ENCODE assay signal across 1 cellular context in genomic region chr13:33285420-33286124, GRCh38.
A peak's percentile ranks its signal among the peaks of the same experiment; 100 is the strongest.
TF ChIP-seq lines count a peak whose summit lies in the region.

STARD13 (minus strand) TSS chr13:33285755; CDS start chr13:33285638, 117 bp downstream.

TF ChIP-seq in HepG2, 621 proteins besides CTCF, POLR2A, EP300 and RAD21 (continued from another document and continues in another):
- TF ChIP-seq, protein P1, sequence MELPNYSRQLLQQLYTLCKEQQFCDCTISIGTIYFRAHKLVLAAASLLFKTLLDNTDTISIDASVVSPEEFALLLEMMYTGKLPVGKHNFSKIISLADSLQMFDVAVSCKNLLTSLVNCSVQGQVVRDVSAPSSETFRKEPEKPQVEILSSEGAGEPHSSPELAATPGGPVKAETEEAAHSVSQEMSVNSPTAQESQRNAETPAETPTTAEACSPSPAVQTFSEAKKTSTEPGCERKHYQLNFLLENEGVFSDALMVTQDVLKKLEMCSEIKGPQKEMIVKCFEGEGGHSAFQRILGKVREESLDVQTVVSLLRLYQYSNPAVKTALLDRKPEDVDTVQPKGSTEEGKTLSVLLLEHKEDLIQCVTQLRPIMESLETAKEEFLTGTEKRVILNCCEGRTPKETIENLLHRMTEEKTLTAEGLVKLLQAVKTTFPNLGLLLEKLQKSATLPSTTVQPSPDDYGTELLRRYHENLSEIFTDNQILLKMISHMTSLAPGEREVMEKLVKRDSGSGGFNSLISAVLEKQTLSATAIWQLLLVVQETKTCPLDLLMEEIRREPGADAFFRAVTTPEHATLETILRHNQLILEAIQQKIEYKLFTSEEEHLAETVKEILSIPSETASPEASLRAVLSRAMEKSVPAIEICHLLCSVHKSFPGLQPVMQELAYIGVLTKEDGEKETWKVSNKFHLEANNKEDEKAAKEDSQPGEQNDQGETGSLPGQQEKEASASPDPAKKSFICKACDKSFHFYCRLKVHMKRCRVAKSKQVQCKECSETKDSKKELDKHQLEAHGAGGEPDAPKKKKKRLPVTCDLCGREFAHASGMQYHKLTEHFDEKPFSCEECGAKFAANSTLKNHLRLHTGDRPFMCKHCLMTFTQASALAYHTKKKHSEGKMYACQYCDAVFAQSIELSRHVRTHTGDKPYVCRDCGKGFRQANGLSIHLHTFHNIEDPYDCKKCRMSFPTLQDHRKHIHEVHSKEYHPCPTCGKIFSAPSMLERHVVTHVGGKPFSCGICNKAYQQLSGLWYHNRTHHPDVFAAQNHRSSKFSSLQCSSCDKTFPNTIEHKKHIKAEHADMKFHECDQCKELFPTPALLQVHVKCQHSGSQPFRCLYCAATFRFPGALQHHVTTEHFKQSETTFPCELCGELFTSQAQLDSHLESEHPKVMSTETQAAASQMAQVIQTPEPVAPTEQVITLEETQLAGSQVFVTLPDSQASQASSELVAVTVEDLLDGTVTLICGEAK (IDR thresholded peaks at IDR 0.05) = no peak
- TF ChIP-seq, protein P1 (CRISPR knock-in tag; IDR thresholded peaks at IDR 0.05) = peak; percentile 64; the same call in 1 of the 2 replicates
- TF ChIP-seq, protein P2, sequence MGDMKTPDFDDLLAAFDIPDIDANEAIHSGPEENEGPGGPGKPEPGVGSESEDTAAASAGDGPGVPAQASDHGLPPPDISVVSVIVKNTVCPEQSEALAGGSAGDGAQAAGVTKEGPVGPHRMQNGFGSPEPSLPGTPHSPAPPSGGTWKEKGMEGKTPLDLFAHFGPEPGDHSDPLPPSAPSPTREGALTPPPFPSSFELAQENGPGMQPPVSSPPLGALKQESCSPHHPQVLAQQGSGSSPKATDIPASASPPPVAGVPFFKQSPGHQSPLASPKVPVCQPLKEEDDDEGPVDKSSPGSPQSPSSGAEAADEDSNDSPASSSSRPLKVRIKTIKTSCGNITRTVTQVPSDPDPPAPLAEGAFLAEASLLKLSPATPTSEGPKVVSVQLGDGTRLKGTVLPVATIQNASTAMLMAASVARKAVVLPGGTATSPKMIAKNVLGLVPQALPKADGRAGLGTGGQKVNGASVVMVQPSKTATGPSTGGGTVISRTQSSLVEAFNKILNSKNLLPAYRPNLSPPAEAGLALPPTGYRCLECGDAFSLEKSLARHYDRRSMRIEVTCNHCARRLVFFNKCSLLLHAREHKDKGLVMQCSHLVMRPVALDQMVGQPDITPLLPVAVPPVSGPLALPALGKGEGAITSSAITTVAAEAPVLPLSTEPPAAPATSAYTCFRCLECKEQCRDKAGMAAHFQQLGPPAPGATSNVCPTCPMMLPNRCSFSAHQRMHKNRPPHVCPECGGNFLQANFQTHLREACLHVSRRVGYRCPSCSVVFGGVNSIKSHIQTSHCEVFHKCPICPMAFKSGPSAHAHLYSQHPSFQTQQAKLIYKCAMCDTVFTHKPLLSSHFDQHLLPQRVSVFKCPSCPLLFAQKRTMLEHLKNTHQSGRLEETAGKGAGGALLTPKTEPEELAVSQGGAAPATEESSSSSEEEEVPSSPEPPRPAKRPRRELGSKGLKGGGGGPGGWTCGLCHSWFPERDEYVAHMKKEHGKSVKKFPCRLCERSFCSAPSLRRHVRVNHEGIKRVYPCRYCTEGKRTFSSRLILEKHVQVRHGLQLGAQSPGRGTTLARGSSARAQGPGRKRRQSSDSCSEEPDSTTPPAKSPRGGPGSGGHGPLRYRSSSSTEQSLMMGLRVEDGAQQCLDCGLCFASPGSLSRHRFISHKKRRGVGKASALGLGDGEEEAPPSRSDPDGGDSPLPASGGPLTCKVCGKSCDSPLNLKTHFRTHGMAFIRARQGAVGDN (CRISPR knock-in tag; IDR thresholded peaks at IDR 0.05) = peak; percentile 63
- TF ChIP-seq ZKSCAN1 (IDR thresholded peaks at IDR 0.05; ENCODE audit: low read length) (no peak), IKZF5 (CRISPR knock-in tag; IDR thresholded peaks at IDR 0.05) (0 out of 2 replicates have a peak, but pooled peaks have one; percentile 32), PCBP2 (optimal IDR thresholded peaks at IDR 0.05; ENCODE audit: low read depth, low read length, poor library complexity, severe bottlenecking) (no peak), ZNF292 (CRISPR knock-in tag; IDR thresholded peaks at IDR 0.05; ENCODE audit: borderline replicate concordance, low read depth) (0 out of 2 replicates have a peak, but pooled peaks have one; percentile 57), MEF2D (CRISPR knock-in tag; IDR thresholded peaks at IDR 0.05) (no peak), BRCA1 (CRISPR knock-in tag; IDR thresholded peaks at IDR 0.05) (no peak), THYN1 (CRISPR knock-in tag; IDR thresholded peaks at IDR 0.05; ENCODE audit: borderline replicate concordance, low read depth) (no peak), POGZ (CRISPR knock-in tag; IDR thresholded peaks at IDR 0.05) (peak; percentile 91), ZNF674 (CRISPR knock-in tag; IDR thresholded peaks at IDR 0.05; ENCODE audit: low read depth) (no peak), MZF1 (CRISPR knock-in tag; IDR thresholded peaks at IDR 0.05; ENCODE audit: borderline replicate concordance) (no peak), SALL2 (CRISPR knock-in tag; IDR thresholded peaks at IDR 0.05) (no peak), ZBTB44 (CRISPR knock-in tag; IDR thresholded peaks at IDR 0.05) (no peak), ZFP1 (CRISPR knock-in tag; IDR thresholded peaks at IDR 0.05) (no peak), SP1 (IDR thresholded peaks at IDR 0.05) (no peak), SP1 (CRISPR knock-in tag; IDR thresholded peaks at IDR 0.05) (no peak), ZNF121 (CRISPR knock-in tag; IDR thresholded peaks at IDR 0.05) (peak; percentile 72), ZNF432 (CRISPR knock-in tag; IDR thresholded peaks at IDR 0.05; ENCODE audit: borderline replicate concordance) (no peak), ZNF101 (CRISPR knock-in tag; IDR thresholded peaks at IDR 0.05; ENCODE audit: borderline replicate concordance, low read depth) (no peak), ZNF232 (CRISPR knock-in tag; IDR thresholded peaks at IDR 0.05; ENCODE audit: borderline replicate concordance) (no peak), CHD2 (IDR thresholded peaks at IDR 0.05; ENCODE audit: low read depth, low read length) (no peak), ZBTB8A (CRISPR knock-in tag; IDR thresholded peaks at IDR 0.05; ENCODE audit: borderline replicate concordance, low read depth) (no peak), TRIM24 (CRISPR knock-in tag; IDR thresholded peaks at IDR 0.05) (no peak), SCMH1 (CRISPR knock-in tag; IDR thresholded peaks at IDR 0.05; ENCODE audit: borderline replicate concordance) (no peak), MYNN (CRISPR knock-in tag; IDR thresholded peaks at IDR 0.05; ENCODE audit: low read depth) (no peak), ZFYVE20 (CRISPR knock-in tag; IDR thresholded peaks at IDR 0.05; ENCODE audit: borderline replicate concordance, low read depth) (no peak), ZNF572 (CRISPR knock-in tag; IDR thresholded peaks at IDR 0.05) (no peak), KDM5A (IDR thresholded peaks at IDR 0.05; ENCODE audit: borderline replicate concordance, low read length) (0 out of 2 replicates have a peak, but pooled peaks have one; percentile 29), ZNF224 (CRISPR knock-in tag; IDR thresholded peaks at IDR 0.05) (0 out of 2 replicates have a peak, but pooled peaks have one; percentile 44), CHD4 (IDR thresholded peaks at IDR 0.05; ENCODE audit: borderline replicate concordance, low read length) (no peak), NFYC (CRISPR knock-in tag; IDR thresholded peaks at IDR 0.05) (peak; percentile 90), ZNF549 (CRISPR knock-in tag; IDR thresholded peaks at IDR 0.05) (no peak)
- TF ChIP-seq, protein P3, sequence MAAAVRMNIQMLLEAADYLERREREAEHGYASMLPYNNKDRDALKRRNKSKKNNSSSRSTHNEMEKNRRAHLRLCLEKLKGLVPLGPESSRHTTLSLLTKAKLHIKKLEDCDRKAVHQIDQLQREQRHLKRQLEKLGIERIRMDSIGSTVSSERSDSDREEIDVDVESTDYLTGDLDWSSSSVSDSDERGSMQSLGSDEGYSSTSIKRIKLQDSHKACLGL (CRISPR knock-in tag; IDR thresholded peaks at IDR 0.05) = peak; percentile 59; the same call in 1 of the 2 replicates
- TF ChIP-seq, protein P4, sequence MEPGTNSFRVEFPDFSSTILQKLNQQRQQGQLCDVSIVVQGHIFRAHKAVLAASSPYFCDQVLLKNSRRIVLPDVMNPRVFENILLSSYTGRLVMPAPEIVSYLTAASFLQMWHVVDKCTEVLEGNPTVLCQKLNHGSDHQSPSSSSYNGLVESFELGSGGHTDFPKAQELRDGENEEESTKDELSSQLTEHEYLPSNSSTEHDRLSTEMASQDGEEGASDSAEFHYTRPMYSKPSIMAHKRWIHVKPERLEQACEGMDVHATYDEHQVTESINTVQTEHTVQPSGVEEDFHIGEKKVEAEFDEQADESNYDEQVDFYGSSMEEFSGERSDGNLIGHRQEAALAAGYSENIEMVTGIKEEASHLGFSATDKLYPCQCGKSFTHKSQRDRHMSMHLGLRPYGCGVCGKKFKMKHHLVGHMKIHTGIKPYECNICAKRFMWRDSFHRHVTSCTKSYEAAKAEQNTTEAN (CRISPR knock-in tag; conservative IDR thresholded peaks at IDR 0.05) = peak; percentile 20; the same call in 1 of the 2 replicates
- TF ChIP-seq, protein P5, sequence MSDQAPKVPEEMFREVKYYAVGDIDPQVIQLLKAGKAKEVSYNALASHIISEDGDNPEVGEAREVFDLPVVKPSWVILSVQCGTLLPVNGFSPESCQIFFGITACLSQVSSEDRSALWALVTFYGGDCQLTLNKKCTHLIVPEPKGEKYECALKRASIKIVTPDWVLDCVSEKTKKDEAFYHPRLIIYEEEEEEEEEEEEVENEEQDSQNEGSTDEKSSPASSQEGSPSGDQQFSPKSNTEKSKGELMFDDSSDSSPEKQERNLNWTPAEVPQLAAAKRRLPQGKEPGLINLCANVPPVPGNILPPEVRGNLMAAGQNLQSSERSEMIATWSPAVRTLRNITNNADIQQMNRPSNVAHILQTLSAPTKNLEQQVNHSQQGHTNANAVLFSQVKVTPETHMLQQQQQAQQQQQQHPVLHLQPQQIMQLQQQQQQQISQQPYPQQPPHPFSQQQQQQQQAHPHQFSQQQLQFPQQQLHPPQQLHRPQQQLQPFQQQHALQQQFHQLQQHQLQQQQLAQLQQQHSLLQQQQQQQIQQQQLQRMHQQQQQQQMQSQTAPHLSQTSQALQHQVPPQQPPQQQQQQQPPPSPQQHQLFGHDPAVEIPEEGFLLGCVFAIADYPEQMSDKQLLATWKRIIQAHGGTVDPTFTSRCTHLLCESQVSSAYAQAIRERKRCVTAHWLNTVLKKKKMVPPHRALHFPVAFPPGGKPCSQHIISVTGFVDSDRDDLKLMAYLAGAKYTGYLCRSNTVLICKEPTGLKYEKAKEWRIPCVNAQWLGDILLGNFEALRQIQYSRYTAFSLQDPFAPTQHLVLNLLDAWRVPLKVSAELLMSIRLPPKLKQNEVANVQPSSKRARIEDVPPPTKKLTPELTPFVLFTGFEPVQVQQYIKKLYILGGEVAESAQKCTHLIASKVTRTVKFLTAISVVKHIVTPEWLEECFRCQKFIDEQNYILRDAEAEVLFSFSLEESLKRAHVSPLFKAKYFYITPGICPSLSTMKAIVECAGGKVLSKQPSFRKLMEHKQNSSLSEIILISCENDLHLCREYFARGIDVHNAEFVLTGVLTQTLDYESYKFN (CRISPR knock-in tag; conservative IDR thresholded peaks at IDR 0.05) = no peak
- TF ChIP-seq, protein P6, sequence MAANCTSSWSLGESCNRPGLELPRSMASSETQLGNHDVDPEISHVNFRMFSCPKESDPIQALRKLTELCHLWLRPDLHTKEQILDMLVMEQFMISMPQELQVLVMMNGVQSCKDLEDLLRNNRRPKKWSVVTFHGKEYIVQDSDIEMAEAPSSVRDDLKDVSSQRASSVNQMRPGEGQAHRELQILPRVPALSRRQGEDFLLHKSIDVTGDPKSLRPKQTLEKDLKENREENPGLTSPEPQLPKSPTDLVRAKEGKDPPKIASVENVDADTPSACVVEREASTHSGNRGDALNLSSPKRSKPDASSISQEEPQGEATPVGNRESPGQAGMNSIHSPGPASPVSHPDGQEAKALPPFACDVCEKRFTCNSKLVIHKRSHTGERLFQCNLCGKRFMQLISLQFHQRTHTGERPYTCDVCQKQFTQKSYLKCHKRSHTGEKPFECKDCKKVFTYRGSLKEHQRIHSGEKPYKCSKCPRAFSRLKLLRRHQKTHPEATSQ (CRISPR knock-in tag; IDR thresholded peaks at IDR 0.05; ENCODE audit: borderline replicate concordance) = 0 out of 2 replicates have a peak, but pooled peaks have one; percentile 21
